ENCODE assay signal across 1 cellular context in genomic region chr3:70871909-70872656, GRCh38.
TF ChIP-seq lines count a peak whose summit lies in the region.

No MANE protein-coding gene starts in this region.

TF ChIP-seq in SK-N-SH, 30 proteins besides CTCF, POLR2A, EP300 and RAD21 (continued from another document):
- TF ChIP-seq ZBTB33 (IDR thresholded peaks at IDR 0.05; ENCODE audit: borderline replicate concordance, low read depth) (no peak), USF2 (IDR thresholded peaks at IDR 0.05; ENCODE audit: borderline replicate concordance, low read depth, low read length) (no peak), YY1 (IDR thresholded peaks at IDR 0.05; ENCODE audit: low read depth) (no peak), POLR2AphosphoS5 (IDR thresholded peaks at IDR 0.05; ENCODE audit: low read depth, low read length) (no peak), USF1 (IDR thresholded peaks at IDR 0.05; ENCODE audit: borderline replicate concordance, low read depth) (no peak), CHD2 (IDR thresholded peaks at IDR 0.05; ENCODE audit: low read length, partially characterized antibody) (no peak)
